Comparison of ENCODE assay signal across 21 cellular contexts in the genomic region with DNA sequence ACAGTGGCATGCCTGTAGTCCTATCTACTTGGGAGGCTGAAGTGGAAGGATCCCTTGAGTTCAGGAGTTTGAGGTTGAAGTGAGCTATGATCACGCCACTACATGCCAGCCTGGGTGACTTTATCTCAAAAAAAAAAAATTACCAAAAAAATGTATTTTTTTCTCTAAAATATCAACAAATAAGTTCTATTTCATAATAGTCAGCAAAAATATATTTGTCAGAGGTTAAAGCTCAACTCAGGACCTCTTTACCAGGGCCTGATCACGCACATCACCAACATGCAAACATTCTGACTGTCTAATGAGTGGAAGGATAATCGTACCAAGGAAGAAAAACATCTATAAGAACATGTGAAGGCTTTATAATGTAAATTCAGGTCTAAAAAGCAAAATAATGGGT.
"Had no signal": no experiment of that assay in that cellular context is flagged by ENCODE, and none has a peak within 500 bp of the region (broad histone marks: within the 10 kb centered on the region; RNA-seq: fewer than 3 reads in every experiment).

No MANE protein-coding gene starts in this region.

- DNase-seq: Kasumi-1, MM.1S, NCI-H1092 treated with DMSO at 0.1 percent for 48 hours, NCI-H1436, NCI-H187, NCI-H2029, NCI-H2081 treated with DMSO at 0.1 percent for 48 hours, NCI-H2171, NCI-H226, NCI-H446, NCI-H510A, NCI-H524 treated with DMSO at 0.1 percent for 48 hours, NCI-H69, NCI-H774, PC-3, SHP77, SK-N-SH had no signal

- H3K9me3 ChIP-seq: SK-N-SH had no signal

- ATAC-seq: Panc1, PC-3 had no signal

- H3K27ac ChIP-seq: HL-60, KMS-11, RWPE1 had no signal
